Comparison of ENCODE assay signal across 8 cellular contexts in genomic region chr2:85266424-85267041, GRCh38.
A peak's percentile ranks its signal among the peaks of the same experiment; 100 is the strongest.
DNase-seq lines count a peak whose midpoint lies in the region; ATAC-seq and TF ChIP-seq lines count a peak whose summit lies in the region.

No MANE protein-coding gene starts in this region.

- no peak overlapping the region for H3K27ac Mint-ChIP-seq in activated T-helper 17 cell treated with anti-CD3 and anti-CD28 coated beads, Interleukin-2, amount 50 U/mL, for 72 hours

- H3K36me3 ChIP-seq in vagina: no peaks in the 10 kb centered on the region

- H3K4me1 ChIP-seq in vagina: peaks cover 40% of the 10 kb centered on the region

- intact Hi-C loops in posterior vena cava (cut with DNase I) (loop anchor here in 1 of 2 donors (2.0 kb wide), 1 partner anchor 18 kb away; no protein-coding TSS in a partner anchor), vagina (cut with DNase I) (no loop called here)

- ATAC-seq in activated T-helper 17 cell treated with anti-CD3 and anti-CD28 coated beads, Interleukin-2, amount 50 U/mL, for 72 hours (replicated peaks): peak; percentile 89

- H3K9me3 Mint-ChIP-seq in activated T-helper 17 cell treated with anti-CD3 and anti-CD28 coated beads, Interleukin-2, amount 50 U/mL, for 72 hours: no peaks in the 10 kb centered on the region

- DNase-seq in GM12865 (ENCODE audit: low read depth): peak; percentile 75
- no peak for DNase-seq in HFF-Myc (ENCODE audit: extremely low read depth, low read depth)
- DNase-seq in RPMI7951 (ENCODE audit: low read depth): peak; percentile 58
- peak; percentile 67 for DNase-seq in germinal center (ENCODE audit: low spot score)
- peak; percentile 92 for DNase-seq in posterior vena cava (ENCODE audit: low spot score)
- no peak for DNase-seq in vagina (ENCODE audit: extremely low spot score in 2 of 2)
- no peak for DNase-seq in kidney glomerular epithelial cell (lab: John Stamatoyannopoulos, UW)

- no peaks in the 10 kb centered on the region for H3K9me3 ChIP-seq in vagina

- TF ChIP-seq CTCF in GM12865 (IDR thresholded peaks at IDR 0.05; ENCODE audit: insufficient read depth, low read depth, low read length, missing control alignments): peak; percentile 87
- TF ChIP-seq CTCF in HFF-Myc (IDR thresholded peaks at IDR 0.05; ENCODE audit: low read depth, low read length, missing control alignments): peak; percentile 93
- peak; percentile 56 to 71 (median 61) for TF ChIP-seq CTCF in vagina (IDR thresholded peaks at IDR 0.05)

- no peak overlapping the region for H3K4me3 Mint-ChIP-seq in activated T-helper 17 cell treated with anti-CD3 and anti-CD28 coated beads, Interleukin-2, amount 50 U/mL, for 72 hours

- no peaks in the 10 kb centered on the region for H3K27me3 ChIP-seq in vagina

- H3K27me3 Mint-ChIP-seq in activated T-helper 17 cell treated with anti-CD3 and anti-CD28 coated beads, Interleukin-2, amount 50 U/mL, for 72 hours: peaks cover 3% of the 10 kb centered on the region

- no peaks in the 10 kb centered on the region for H3K4me1 Mint-ChIP-seq in activated T-helper 17 cell treated with anti-CD3 and anti-CD28 coated beads, Interleukin-2, amount 50 U/mL, for 72 hours

- H3K4me3 ChIP-seq in GM12865 (ENCODE audit: low read depth, low read length) (no peak overlapping the region), HFF-Myc (replicated peaks; ENCODE audit: low read depth, low read length) (no peak overlapping the region), vagina (no peak overlapping the region)

- no peak overlapping the region for H3K27ac ChIP-seq in vagina

- TF ChIP-seq POLR2A in vagina (IDR thresholded peaks at IDR 0.05): no peak

- no peaks in the 10 kb centered on the region for H3K36me3 Mint-ChIP-seq in activated T-helper 17 cell treated with anti-CD3 and anti-CD28 coated beads, Interleukin-2, amount 50 U/mL, for 72 hours (ENCODE audit: low read depth)

Comparison
In these comparisons a context has a peak if more than half of its experiments do, and no peak if none do; other contexts are left out.
1. DNase-seq: peak in GM12865 (single experiment), RPMI7951 (single experiment), germinal center (single experiment) and posterior vena cava (single experiment); none in HFF-Myc (single experiment), vagina (0 of 2) and kidney glomerular epithelial cell (single experiment).
2. Peak in every context shown above with its lines, with median percentiles within 50 percentile points of each other: CTCF ChIP-seq.